Comparison of ENCODE assay signal across 9 cellular contexts in the genomic region with DNA sequence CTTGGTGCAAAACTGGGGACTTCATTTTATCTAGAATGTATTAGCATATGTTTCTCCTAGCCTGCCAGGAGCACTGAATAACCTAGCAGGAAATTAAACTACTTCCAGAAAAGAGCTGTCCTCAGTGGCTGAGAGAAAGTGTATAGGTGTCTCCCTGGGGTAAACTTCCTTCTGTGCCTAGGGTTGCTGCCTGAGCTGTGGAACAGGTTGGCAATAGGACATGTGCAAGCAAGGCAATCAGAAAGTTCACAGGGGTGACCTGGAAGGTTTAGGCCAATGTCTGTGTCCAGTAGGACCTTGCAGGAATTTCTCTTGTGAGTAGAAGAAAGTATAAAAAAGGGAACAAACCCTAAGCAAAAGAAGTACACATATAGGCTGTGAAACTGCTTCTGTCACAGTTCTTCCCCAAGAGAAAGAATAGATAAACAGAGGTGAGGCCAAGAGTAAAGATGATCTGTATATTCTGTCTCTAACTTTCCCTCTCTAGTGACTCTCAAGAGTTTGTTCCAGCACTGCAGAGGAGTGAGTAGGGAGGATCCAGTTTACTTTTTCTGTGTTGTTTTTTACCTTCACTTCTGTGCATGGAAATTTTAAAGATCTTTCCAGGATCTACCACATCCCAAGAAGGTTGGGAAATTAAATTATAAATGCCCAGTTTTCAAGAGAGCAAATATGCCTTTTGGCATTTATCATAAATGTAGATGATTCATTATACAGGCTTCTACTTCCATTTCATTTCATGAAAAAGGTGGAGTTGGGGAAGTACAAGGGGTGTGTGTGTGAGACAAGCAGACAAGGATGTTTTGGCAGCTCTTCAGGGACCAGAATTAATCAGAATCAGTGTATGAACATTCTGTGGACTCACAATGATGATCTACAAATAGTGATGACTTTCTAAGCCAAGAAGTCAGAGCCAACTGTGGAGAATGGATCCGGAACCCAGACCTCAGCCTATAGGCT.
DNase-seq lines count a peak whose midpoint lies in the region; ATAC-seq, FAIRE-seq and TF ChIP-seq lines count a peak whose summit lies in the region.
"Had no signal": no experiment of that assay in that cellular context is flagged by ENCODE, and none has a peak within 500 bp of the region (broad histone marks: within the 10 kb centered on the region; RNA-seq: fewer than 3 reads in every experiment).

No MANE protein-coding gene starts in this region.

- TF ChIP-seq POLR2A in gastroesophageal sphincter (IDR thresholded peaks at IDR 0.05): no peak

- H3K4me3 ChIP-seq in ACC112 (ENCODE audit: low read depth, low read length) (0 out of 2 replicates have a peak overlapping the region, but pooled peaks have one; percentile 16), gastroesophageal sphincter (no peak overlapping the region)

- peaks cover 31% of the 10 kb centered on the region for H3K79me2 ChIP-seq in ACC112 (ENCODE audit: control insufficient read depth, insufficient read depth, low read length, unreplicated experiment)

- H3K4me1 Mint-ChIP-seq in activated T-helper 2 cell treated with anti-CD3 and anti-CD28 coated beads, Interferon-gamma antibody, Interleukin-2, Interleukin-4, amounts not matched to agents 10 μg/mL and 5 μg/mL and 100 μg/mL, durations not matched to agents 14 hours and 24 hours and 36 hours (ENCODE audit: low read depth): peaks cover 74% of the 10 kb centered on the region

- no peaks in the 10 kb centered on the region for H3K9me3 Mint-ChIP-seq in activated T-helper 2 cell treated with anti-CD3 and anti-CD28 coated beads, Interferon-gamma antibody, Interleukin-2, Interleukin-4, amounts not matched to agents 10 μg/mL and 5 μg/mL and 100 μg/mL, durations not matched to agents 14 hours and 24 hours and 36 hours

- H3K9me3 ChIP-seq in gastroesophageal sphincter: no peaks in the 10 kb centered on the region

- no peak for TF ChIP-seq EP300 in gastroesophageal sphincter (IDR thresholded peaks at IDR 0.05)

- H3K27ac Mint-ChIP-seq in activated T-helper 2 cell treated with anti-CD3 and anti-CD28 coated beads, Interferon-gamma antibody, Interleukin-2, Interleukin-4, amounts not matched to agents 10 μg/mL and 5 μg/mL and 100 μg/mL, durations not matched to agents 14 hours and 24 hours and 36 hours: peak overlapping the region; percentile 66

- no peak overlapping the region for H3K4me3 Mint-ChIP-seq in activated T-helper 2 cell treated with anti-CD3 and anti-CD28 coated beads, Interferon-gamma antibody, Interleukin-2, Interleukin-4, amounts not matched to agents 10 μg/mL and 5 μg/mL and 100 μg/mL, durations not matched to agents 14 hours and 24 hours and 36 hours (ENCODE audit: low read depth)

- TF ChIP-seq CTCF in gastroesophageal sphincter (IDR thresholded peaks at IDR 0.05): no peak

- 27 to 70% methylated on average over 1 of the region's 1 CpG for WGBS in gastroesophageal sphincter (ENCODE audit: low coverage in 1 of 2), 2 donors

- H3K27me3 ChIP-seq in ACC112 (ENCODE audit: insufficient read depth, low read length) (no peaks in the 10 kb centered on the region), gastroesophageal sphincter (no peaks in the 10 kb centered on the region)

- DNase-seq in GM19239 (ENCODE audit: insufficient read length, low spot score) (no peak), HuH-7.5 (ENCODE audit: low spot score) (no peak), T-helper 9 cell (no peak)
- DNase-seq in activated T-helper 2 cell treated with anti-CD3 and anti-CD28 coated beads, Interferon-gamma antibody, Interleukin-2, Interleukin-4, amounts not matched to agents 10 μg/mL and 5 μg/mL and 100 μg/mL, durations not matched to agents 14 hours and 24 hours and 36 hours (ENCODE audit: low spot score): no peak
- DNase-seq: DMS79 treated with DMSO at 0.1 percent for 48 hours had no signal

- peaks cover 20% of the 10 kb centered on the region for H3K36me3 Mint-ChIP-seq in activated T-helper 2 cell treated with anti-CD3 and anti-CD28 coated beads, Interferon-gamma antibody, Interleukin-2, Interleukin-4, amounts not matched to agents 10 μg/mL and 5 μg/mL and 100 μg/mL, durations not matched to agents 14 hours and 24 hours and 36 hours (ENCODE audit: low read depth)

- H3K27ac ChIP-seq in ACC112 (ENCODE audit: low read depth, low read length) (peak overlapping the region; percentile 57), gastroesophageal sphincter (peak overlapping the region in 3 of 4 donors; percentile 6 to 42 (median 14))

- no peaks in the 10 kb centered on the region for H3K27me3 Mint-ChIP-seq in activated T-helper 2 cell treated with anti-CD3 and anti-CD28 coated beads, Interferon-gamma antibody, Interleukin-2, Interleukin-4, amounts not matched to agents 10 μg/mL and 5 μg/mL and 100 μg/mL, durations not matched to agents 14 hours and 24 hours and 36 hours (ENCODE audit: low read depth)

- no peak for ATAC-seq in gastroesophageal sphincter
- ATAC-seq in HG03280 (IDR thresholded peaks at IDR 0.05; ENCODE audit: unreplicated experiment): no peak
- no peak for ATAC-seq in HG02884 (IDR thresholded peaks at IDR 0.05; ENCODE audit: unreplicated experiment)

- peaks cover 26% of the 10 kb centered on the region for H3K4me1 ChIP-seq in ACC112 (ENCODE audit: control insufficient read depth, insufficient read depth, low read length, unreplicated experiment)
- H3K4me1 ChIP-seq in gastroesophageal sphincter: peaks cover 17 to 75% (median 25%) of the 10 kb centered on the region in 3 donors

- intact Hi-C loops in activated T-helper 2 cell treated with anti-CD3 and anti-CD28 coated beads, Interferon-gamma antibody, Interleukin-2, Interleukin-4, amounts not matched to agents 10 μg/mL and 5 μg/mL and 100 μg/mL, durations not matched to agents 14 hours and 24 hours and 36 hours (cut with micrococcal nuclease): loop anchor here (5.0 to 10.0 kb wide), 2 partner anchors 33 to 375 kb away; no protein-coding TSS in a partner anchor

- H3K36me3 ChIP-seq in ACC112 (ENCODE audit: insufficient read depth, low read length) (peaks cover 6% of the 10 kb centered on the region; the same call in 1 of the 2 replicates), gastroesophageal sphincter (no peaks in the 10 kb centered on the region)

- FAIRE-seq in GM19239 (lab: Jason Lieb, UNC): peak; percentile 37

- no peak overlapping the region for H2AFZ ChIP-seq in ACC112 (ENCODE audit: low read length, unreplicated experiment)
